ENCODE assay signal across 1 cellular context in the genomic region with DNA sequence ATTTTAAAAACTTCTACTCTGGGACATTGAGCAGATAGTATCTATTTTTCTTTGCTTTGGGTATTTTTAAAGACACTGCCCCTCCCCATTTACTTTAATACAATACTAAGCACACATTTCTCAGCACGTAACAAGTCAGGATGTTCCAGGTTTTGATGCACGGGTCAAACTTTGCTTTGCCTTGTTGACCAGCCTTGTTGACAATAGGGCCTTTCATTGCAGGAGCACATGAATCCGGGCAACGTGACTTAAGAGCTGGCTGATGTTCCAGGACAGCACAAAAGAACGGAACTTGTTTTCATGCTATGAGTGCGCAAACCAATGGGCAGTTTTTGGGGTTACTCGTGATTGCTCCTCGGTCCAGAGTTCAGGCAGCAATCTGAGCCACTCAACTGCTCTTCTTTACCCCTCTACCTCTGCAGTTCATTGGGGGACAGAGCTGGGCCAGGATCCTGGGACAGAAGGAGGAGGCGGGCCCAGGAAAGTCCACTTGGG.
TF ChIP-seq lines count a peak whose summit lies in the region.

No MANE protein-coding gene starts in this region.

TF ChIP-seq in HepG2, 621 proteins besides CTCF, POLR2A, EP300 and RAD21 (continued from another document and continues in another):
- TF ChIP-seq REST (IDR thresholded peaks at IDR 0.05; ENCODE audit: borderline replicate concordance in 1 of 2, low read depth in 1 of 2, low read length in 2 of 2) (peak in 1 of 2 experiments; percentile 28; a peak in 1 of 4 replicates), XBP1 (CRISPR knock-in tag; IDR thresholded peaks at IDR 0.05) (no peak), TMF1 (CRISPR knock-in tag; IDR thresholded peaks at IDR 0.05; ENCODE audit: low read depth) (no peak), ZNF678 (CRISPR knock-in tag; IDR thresholded peaks at IDR 0.05) (0 out of 2 replicates have a peak, but pooled peaks have one; percentile 50), GFI1 (CRISPR knock-in tag; IDR thresholded peaks at IDR 0.05; ENCODE audit: borderline replicate concordance) (peak; percentile 97), SKI (IDR thresholded peaks at IDR 0.05; ENCODE audit: partially characterized antibody) (peak; percentile 29), ZIK1 (CRISPR knock-in tag; IDR thresholded peaks at IDR 0.05; ENCODE audit: borderline replicate concordance, low read depth) (peak; percentile 54; the same call in 1 of the 2 replicates), CBX5 (CRISPR knock-in tag; IDR thresholded peaks at IDR 0.05; ENCODE audit: borderline replicate concordance) (peak; percentile 92; the same call in 1 of the 2 replicates), ZBED4 (CRISPR knock-in tag; IDR thresholded peaks at IDR 0.05; ENCODE audit: borderline replicate concordance) (peak; percentile 68; the same call in 1 of the 2 replicates), ZSCAN29 (CRISPR knock-in tag; conservative IDR thresholded peaks at IDR 0.05) (peak; percentile 94; the same call in 1 of the 2 replicates), ZNF674 (CRISPR knock-in tag; IDR thresholded peaks at IDR 0.05; ENCODE audit: low read depth) (no peak), ZNF749 (CRISPR knock-in tag; IDR thresholded peaks at IDR 0.05; ENCODE audit: borderline replicate concordance) (peak; percentile 46; the same call in 1 of the 2 replicates), CEBPB (IDR thresholded peaks at IDR 0.05; ENCODE audit: borderline replicate concordance, low read depth, low read length) (peak; percentile 21; the same call in 1 of the 2 replicates), XRCC5 (optimal IDR thresholded peaks at IDR 0.05; ENCODE audit: low read length) (peak; percentile 20), MEIS1 (CRISPR knock-in tag; IDR thresholded peaks at IDR 0.05; ENCODE audit: borderline replicate concordance) (peak; percentile 87; the same call in 1 of the 2 replicates), MYC (CRISPR knock-in tag; IDR thresholded peaks at IDR 0.05; ENCODE audit: borderline replicate concordance) (peak; percentile 96), MTF1 (CRISPR knock-in tag; IDR thresholded peaks at IDR 0.05) (no peak), ATF7 (IDR thresholded peaks at IDR 0.05) (no peak), ATF7 (CRISPR knock-in tag; IDR thresholded peaks at IDR 0.05) (peak; percentile 88), HHEX (CRISPR knock-in tag; IDR thresholded peaks at IDR 0.05) (peak; percentile 89), ZNF776 (CRISPR knock-in tag; IDR thresholded peaks at IDR 0.05) (no peak), SRY (CRISPR knock-in tag; IDR thresholded peaks at IDR 0.05) (0 out of 2 replicates have a peak, but pooled peaks have one; percentile 23), NR1H2 (CRISPR knock-in tag; IDR thresholded peaks at IDR 0.05; ENCODE audit: borderline replicate concordance, low read depth) (no peak), ZNF781 (CRISPR knock-in tag; IDR thresholded peaks at IDR 0.05; ENCODE audit: borderline replicate concordance, not compliant biosample characterization) (peak; percentile 65), HOMEZ (CRISPR knock-in tag; IDR thresholded peaks at IDR 0.05; ENCODE audit: low read depth) (peak; percentile 93)
- TF ChIP-seq, protein P1, sequence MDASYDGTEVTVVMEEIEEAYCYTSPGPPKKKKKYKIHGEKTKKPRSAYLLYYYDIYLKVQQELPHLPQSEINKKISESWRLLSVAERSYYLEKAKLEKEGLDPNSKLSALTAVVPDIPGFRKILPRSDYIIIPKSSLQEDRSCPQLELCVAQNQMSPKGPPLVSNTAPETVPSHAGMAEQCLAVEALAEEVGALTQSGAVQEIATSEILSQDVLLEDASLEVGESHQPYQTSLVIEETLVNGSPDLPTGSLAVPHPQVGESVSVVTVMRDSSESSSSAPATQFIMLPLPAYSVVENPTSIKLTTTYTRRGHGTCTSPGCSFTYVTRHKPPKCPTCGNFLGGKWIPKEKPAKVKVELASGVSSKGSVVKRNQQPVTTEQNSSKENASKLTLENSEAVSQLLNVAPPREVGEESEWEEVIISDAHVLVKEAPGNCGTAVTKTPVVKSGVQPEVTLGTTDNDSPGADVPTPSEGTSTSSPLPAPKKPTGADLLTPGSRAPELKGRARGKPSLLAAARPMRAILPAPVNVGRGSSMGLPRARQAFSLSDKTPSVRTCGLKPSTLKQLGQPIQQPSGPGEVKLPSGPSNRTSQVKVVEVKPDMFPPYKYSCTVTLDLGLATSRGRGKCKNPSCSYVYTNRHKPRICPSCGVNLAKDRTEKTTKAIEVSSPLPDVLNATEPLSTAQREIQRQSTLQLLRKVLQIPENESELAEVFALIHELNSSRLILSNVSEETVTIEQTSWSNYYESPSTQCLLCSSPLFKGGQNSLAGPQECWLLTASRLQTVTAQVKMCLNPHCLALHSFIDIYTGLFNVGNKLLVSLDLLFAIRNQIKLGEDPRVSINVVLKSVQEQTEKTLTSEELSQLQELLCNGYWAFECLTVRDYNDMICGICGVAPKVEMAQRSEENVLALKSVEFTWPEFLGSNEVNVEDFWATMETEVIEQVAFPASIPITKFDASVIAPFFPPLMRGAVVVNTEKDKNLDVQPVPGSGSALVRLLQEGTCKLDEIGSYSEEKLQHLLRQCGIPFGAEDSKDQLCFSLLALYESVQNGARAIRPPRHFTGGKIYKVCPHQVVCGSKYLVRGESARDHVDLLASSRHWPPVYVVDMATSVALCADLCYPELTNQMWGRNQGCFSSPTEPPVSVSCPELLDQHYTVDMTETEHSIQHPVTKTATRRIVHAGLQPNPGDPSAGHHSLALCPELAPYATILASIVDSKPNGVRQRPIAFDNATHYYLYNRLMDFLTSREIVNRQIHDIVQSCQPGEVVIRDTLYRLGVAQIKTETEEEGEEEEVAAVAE (CRISPR knock-in tag; IDR thresholded peaks at IDR 0.05; ENCODE audit: borderline replicate concordance), result peak; percentile 47; the same call in 1 of the 2 replicates
- TF ChIP-seq, protein P2, sequence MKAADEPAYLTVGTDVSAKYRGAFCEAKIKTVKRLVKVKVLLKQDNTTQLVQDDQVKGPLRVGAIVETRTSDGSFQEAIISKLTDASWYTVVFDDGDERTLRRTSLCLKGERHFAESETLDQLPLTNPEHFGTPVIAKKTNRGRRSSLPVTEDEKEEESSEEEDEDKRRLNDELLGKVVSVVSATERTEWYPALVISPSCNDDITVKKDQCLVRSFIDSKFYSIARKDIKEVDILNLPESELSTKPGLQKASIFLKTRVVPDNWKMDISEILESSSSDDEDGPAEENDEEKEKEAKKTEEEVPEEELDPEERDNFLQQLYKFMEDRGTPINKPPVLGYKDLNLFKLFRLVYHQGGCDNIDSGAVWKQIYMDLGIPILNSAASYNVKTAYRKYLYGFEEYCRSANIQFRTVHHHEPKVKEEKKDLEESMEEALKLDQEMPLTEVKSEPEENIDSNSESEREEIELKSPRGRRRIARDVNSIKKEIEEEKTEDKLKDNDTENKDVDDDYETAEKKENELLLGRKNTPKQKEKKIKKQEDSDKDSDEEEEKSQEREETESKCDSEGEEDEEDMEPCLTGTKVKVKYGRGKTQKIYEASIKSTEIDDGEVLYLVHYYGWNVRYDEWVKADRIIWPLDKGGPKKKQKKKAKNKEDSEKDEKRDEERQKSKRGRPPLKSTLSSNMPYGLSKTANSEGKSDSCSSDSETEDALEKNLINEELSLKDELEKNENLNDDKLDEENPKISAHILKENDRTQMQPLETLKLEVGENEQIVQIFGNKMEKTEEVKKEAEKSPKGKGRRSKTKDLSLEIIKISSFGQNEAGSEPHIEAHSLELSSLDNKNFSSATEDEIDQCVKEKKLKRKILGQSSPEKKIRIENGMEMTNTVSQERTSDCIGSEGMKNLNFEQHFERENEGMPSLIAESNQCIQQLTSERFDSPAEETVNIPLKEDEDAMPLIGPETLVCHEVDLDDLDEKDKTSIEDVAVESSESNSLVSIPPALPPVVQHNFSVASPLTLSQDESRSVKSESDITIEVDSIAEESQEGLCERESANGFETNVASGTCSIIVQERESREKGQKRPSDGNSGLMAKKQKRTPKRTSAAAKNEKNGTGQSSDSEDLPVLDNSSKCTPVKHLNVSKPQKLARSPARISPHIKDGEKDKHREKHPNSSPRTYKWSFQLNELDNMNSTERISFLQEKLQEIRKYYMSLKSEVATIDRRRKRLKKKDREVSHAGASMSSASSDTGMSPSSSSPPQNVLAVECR (CRISPR knock-in tag; IDR thresholded peaks at IDR 0.05; ENCODE audit: borderline replicate concordance), result peak; percentile 64; the same call in 1 of the 2 replicates
- TF ChIP-seq, protein P3, sequence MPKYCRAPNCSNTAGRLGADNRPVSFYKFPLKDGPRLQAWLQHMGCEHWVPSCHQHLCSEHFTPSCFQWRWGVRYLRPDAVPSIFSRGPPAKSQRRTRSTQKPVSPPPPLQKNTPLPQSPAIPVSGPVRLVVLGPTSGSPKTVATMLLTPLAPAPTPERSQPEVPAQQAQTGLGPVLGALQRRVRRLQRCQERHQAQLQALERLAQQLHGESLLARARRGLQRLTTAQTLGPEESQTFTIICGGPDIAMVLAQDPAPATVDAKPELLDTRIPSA (CRISPR knock-in tag; IDR thresholded peaks at IDR 0.05; ENCODE audit: borderline replicate concordance), result no peak
- TF ChIP-seq, protein P4, sequence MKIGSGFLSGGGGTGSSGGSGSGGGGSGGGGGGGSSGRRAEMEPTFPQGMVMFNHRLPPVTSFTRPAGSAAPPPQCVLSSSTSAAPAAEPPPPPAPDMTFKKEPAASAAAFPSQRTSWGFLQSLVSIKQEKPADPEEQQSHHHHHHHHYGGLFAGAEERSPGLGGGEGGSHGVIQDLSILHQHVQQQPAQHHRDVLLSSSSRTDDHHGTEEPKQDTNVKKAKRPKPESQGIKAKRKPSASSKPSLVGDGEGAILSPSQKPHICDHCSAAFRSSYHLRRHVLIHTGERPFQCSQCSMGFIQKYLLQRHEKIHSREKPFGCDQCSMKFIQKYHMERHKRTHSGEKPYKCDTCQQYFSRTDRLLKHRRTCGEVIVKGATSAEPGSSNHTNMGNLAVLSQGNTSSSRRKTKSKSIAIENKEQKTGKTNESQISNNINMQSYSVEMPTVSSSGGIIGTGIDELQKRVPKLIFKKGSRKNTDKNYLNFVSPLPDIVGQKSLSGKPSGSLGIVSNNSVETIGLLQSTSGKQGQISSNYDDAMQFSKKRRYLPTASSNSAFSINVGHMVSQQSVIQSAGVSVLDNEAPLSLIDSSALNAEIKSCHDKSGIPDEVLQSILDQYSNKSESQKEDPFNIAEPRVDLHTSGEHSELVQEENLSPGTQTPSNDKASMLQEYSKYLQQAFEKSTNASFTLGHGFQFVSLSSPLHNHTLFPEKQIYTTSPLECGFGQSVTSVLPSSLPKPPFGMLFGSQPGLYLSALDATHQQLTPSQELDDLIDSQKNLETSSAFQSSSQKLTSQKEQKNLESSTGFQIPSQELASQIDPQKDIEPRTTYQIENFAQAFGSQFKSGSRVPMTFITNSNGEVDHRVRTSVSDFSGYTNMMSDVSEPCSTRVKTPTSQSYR (CRISPR knock-in tag; IDR thresholded peaks at IDR 0.05; ENCODE audit: borderline replicate concordance), result peak; percentile 64; the same call in 1 of the 2 replicates
